In the genomic region with DNA sequence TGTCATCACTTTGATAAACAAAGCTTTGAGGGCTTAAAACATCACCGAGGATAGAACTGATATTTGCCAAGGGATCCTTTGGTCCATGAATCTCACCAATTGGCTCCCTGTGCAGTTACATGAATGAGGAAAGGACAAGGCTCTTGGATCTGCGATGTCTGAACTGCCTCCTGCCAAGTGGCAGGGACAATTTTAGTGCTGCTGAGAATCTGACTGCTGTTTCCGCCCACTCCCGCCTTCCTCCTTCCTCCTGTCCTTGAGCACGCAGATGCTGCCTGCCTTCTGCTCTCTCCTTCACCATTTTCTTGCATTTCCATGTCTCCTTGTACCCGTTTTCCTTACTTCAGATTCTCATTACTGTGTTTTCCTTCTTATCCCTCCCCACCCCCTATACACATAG, we compare ENCODE assay signal across 2 cellular contexts.
TF ChIP-seq lines count a peak whose summit lies in the region.

No MANE protein-coding gene starts in this region.

TF ChIP-seq in GM23338, 12 proteins besides CTCF, POLR2A, EP300 and RAD21 (continued from another document and continues in another):
- TF ChIP-seq, protein P1, sequence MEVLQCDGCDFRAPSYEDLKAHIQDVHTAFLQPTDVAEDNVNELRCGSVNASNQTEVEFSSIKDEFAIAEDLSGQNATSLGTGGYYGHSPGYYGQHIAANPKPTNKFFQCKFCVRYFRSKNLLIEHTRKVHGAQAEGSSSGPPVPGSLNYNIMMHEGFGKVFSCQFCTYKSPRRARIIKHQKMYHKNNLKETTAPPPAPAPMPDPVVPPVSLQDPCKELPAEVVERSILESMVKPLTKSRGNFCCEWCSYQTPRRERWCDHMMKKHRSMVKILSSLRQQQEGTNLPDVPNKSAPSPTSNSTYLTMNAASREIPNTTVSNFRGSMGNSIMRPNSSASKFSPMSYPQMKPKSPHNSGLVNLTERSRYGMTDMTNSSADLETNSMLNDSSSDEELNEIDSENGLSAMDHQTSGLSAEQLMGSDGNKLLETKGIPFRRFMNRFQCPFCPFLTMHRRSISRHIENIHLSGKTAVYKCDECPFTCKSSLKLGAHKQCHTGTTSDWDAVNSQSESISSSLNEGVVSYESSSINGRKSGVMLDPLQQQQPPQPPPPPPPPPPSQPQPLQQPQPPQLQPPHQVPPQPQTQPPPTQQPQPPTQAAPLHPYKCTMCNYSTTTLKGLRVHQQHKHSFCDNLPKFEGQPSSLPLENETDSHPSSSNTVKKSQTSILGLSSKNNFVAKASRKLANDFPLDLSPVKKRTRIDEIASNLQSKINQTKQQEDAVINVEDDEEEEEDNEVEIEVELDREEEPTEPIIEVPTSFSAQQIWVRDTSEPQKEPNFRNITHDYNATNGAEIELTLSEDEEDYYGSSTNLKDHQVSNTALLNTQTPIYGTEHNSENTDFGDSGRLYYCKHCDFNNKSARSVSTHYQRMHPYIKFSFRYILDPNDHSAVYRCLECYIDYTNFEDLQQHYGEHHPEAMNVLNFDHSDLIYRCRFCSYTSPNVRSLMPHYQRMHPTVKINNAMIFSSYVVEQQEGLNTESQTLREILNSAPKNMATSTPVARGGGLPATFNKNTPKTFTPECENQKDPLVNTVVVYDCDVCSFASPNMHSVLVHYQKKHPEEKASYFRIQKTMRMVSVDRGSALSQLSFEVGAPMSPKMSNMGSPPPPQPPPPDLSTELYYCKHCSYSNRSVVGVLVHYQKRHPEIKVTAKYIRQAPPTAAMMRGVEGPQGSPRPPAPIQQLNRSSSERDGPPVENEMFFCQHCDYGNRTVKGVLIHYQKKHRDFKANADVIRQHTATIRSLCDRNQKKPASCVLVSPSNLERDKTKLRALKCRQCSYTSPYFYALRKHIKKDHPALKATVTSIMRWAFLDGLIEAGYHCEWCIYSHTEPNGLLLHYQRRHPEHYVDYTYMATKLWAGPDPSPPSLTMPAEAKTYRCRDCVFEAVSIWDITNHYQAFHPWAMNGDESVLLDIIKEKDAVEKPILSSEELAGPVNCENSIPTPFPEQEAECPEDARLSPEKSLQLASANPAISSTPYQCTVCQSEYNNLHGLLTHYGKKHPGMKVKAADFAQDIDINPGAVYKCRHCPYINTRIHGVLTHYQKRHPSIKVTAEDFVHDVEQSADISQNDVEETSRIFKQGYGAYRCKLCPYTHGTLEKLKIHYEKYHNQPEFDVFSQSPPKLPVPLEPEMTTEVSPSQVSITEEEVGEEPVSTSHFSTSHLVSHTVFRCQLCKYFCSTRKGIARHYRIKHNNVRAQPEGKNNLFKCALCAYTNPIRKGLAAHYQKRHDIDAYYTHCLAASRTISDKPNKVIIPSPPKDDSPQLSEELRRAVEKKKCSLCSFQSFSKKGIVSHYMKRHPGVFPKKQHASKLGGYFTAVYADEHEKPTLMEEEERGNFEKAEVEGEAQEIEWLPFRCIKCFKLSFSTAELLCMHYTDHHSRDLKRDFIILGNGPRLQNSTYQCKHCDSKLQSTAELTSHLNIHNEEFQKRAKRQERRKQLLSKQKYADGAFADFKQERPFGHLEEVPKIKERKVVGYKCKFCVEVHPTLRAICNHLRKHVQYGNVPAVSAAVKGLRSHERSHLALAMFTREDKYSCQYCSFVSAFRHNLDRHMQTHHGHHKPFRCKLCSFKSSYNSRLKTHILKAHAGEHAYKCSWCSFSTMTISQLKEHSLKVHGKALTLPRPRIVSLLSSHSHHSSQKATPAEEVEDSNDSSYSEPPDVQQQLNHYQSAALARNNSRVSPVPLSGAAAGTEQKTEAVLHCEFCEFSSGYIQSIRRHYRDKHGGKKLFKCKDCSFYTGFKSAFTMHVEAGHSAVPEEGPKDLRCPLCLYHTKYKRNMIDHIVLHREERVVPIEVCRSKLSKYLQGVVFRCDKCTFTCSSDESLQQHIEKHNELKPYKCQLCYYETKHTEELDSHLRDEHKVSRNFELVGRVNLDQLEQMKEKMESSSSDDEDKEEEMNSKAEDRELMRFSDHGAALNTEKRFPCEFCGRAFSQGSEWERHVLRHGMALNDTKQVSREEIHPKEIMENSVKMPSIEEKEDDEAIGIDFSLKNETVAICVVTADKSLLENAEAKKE (CRISPR knock-in tag; IDR thresholded peaks at IDR 0.05), result no peak
- no peak for TF ChIP-seq JUNB (IDR thresholded peaks at IDR 0.05; ENCODE audit: unreplicated experiment)
- TF ChIP-seq NANOG (IDR thresholded peaks at IDR 0.05; ENCODE audit: borderline replicate concordance), result no peak
- TF ChIP-seq EZH2phosphoT487 (IDR thresholded peaks at IDR 0.05; ENCODE audit: unreplicated experiment), result no peak
- TF ChIP-seq STAT1 (IDR thresholded peaks at IDR 0.05; ENCODE audit: unreplicated experiment), result no peak
- TF ChIP-seq, protein P2, sequence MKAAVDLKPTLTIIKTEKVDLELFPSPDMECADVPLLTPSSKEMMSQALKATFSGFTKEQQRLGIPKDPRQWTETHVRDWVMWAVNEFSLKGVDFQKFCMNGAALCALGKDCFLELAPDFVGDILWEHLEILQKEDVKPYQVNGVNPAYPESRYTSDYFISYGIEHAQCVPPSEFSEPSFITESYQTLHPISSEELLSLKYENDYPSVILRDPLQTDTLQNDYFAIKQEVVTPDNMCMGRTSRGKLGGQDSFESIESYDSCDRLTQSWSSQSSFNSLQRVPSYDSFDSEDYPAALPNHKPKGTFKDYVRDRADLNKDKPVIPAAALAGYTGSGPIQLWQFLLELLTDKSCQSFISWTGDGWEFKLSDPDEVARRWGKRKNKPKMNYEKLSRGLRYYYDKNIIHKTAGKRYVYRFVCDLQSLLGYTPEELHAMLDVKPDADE (IDR thresholded peaks at IDR 0.05), result no peak
- TF ChIP-seq EZH2 (IDR thresholded peaks at IDR 0.05; ENCODE audit: low read depth, unreplicated experiment), result no peak
- TF ChIP-seq POLR2AphosphoS5 (IDR thresholded peaks at IDR 0.05; ENCODE audit: low read depth), result no peak
- no peak for TF ChIP-seq CREB1 (CRISPR knock-in tag; IDR thresholded peaks at IDR 0.05; ENCODE audit: low read depth)
- no peak for TF ChIP-seq ZNF331 (CRISPR knock-in tag; IDR thresholded peaks at IDR 0.05; ENCODE audit: low read depth)

TF ChIP-seq in H1, 55 proteins besides CTCF, POLR2A, EP300 and RAD21 (continued from another document):
- TF ChIP-seq, protein P3, sequence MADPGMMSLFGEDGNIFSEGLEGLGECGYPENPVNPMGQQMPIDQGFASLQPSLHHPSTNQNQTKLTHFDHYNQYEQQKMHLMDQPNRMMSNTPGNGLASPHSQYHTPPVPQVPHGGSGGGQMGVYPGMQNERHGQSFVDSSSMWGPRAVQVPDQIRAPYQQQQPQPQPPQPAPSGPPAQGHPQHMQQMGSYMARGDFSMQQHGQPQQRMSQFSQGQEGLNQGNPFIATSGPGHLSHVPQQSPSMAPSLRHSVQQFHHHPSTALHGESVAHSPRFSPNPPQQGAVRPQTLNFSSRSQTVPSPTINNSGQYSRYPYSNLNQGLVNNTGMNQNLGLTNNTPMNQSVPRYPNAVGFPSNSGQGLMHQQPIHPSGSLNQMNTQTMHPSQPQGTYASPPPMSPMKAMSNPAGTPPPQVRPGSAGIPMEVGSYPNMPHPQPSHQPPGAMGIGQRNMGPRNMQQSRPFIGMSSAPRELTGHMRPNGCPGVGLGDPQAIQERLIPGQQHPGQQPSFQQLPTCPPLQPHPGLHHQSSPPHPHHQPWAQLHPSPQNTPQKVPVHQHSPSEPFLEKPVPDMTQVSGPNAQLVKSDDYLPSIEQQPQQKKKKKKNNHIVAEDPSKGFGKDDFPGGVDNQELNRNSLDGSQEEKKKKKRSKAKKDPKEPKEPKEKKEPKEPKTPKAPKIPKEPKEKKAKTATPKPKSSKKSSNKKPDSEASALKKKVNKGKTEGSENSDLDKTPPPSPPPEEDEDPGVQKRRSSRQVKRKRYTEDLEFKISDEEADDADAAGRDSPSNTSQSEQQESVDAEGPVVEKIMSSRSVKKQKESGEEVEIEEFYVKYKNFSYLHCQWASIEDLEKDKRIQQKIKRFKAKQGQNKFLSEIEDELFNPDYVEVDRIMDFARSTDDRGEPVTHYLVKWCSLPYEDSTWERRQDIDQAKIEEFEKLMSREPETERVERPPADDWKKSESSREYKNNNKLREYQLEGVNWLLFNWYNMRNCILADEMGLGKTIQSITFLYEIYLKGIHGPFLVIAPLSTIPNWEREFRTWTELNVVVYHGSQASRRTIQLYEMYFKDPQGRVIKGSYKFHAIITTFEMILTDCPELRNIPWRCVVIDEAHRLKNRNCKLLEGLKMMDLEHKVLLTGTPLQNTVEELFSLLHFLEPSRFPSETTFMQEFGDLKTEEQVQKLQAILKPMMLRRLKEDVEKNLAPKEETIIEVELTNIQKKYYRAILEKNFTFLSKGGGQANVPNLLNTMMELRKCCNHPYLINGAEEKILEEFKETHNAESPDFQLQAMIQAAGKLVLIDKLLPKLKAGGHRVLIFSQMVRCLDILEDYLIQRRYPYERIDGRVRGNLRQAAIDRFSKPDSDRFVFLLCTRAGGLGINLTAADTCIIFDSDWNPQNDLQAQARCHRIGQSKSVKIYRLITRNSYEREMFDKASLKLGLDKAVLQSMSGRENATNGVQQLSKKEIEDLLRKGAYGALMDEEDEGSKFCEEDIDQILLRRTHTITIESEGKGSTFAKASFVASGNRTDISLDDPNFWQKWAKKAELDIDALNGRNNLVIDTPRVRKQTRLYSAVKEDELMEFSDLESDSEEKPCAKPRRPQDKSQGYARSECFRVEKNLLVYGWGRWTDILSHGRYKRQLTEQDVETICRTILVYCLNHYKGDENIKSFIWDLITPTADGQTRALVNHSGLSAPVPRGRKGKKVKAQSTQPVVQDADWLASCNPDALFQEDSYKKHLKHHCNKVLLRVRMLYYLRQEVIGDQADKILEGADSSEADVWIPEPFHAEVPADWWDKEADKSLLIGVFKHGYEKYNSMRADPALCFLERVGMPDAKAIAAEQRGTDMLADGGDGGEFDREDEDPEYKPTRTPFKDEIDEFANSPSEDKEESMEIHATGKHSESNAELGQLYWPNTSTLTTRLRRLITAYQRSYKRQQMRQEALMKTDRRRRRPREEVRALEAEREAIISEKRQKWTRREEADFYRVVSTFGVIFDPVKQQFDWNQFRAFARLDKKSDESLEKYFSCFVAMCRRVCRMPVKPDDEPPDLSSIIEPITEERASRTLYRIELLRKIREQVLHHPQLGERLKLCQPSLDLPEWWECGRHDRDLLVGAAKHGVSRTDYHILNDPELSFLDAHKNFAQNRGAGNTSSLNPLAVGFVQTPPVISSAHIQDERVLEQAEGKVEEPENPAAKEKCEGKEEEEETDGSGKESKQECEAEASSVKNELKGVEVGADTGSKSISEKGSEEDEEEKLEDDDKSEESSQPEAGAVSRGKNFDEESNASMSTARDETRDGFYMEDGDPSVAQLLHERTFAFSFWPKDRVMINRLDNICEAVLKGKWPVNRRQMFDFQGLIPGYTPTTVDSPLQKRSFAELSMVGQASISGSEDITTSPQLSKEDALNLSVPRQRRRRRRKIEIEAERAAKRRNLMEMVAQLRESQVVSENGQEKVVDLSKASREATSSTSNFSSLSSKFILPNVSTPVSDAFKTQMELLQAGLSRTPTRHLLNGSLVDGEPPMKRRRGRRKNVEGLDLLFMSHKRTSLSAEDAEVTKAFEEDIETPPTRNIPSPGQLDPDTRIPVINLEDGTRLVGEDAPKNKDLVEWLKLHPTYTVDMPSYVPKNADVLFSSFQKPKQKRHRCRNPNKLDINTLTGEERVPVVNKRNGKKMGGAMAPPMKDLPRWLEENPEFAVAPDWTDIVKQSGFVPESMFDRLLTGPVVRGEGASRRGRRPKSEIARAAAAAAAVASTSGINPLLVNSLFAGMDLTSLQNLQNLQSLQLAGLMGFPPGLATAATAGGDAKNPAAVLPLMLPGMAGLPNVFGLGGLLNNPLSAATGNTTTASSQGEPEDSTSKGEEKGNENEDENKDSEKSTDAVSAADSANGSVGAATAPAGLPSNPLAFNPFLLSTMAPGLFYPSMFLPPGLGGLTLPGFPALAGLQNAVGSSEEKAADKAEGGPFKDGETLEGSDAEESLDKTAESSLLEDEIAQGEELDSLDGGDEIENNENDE (IDR thresholded peaks at IDR 0.05; ENCODE audit: insufficient replicate concordance, low read length), result no peak
- TF ChIP-seq RBBP5 (IDR thresholded peaks at IDR 0.05; ENCODE audit: borderline replicate concordance, low read depth, low read length) (no peak), KDM1A (IDR thresholded peaks at IDR 0.05; ENCODE audit: borderline replicate concordance, low read length) (no peak), SUZ12 (IDR thresholded peaks at IDR 0.05; ENCODE audit: low read length) (no peak), SP2 (IDR thresholded peaks at IDR 0.05; ENCODE audit: low read length) (no peak), JUN (IDR thresholded peaks at IDR 0.05; ENCODE audit: low read depth, low read length) (no peak), SIN3A (conservative IDR thresholded peaks at IDR 0.05 in 1 of 2, IDR thresholded peaks at IDR 0.05 in 1 of 2; ENCODE audit: low read depth in 1 of 2, low read length in 2 of 2) (no peak)
TF ChIP-seq in H1: peak in this region for 0.
